32 cellular contexts compared by ENCODE assay signal in the genomic region with DNA sequence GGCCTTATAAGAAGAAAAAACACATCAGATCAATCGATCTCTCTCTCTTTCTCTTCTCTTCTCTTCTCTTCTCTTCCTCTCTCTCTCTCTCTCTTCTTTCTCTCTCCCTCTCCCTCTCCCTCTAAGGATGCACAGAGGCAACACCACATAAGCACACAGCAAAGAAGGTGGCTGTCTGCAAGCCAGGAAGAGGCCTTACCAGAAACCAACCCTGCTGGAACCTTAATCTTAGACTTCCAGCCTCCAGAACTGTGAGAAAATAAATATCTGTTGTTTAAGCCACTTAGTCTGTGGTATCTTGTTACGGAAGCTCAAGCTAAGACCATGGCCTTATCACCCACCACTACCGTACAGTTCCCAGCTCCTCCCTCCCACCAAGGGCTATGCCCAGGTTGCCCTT. TPM values are rescaled to one million over a fixed set of nuclear protein-coding genes. Genes with fewer than 3 reads are reported as not detected.
"Had no signal": no experiment of that assay in that cellular context is flagged by ENCODE, and none has a peak within 500 bp of the region (broad histone marks: within the 10 kb centered on the region; RNA-seq: fewer than 3 reads in every experiment).

No MANE protein-coding gene starts in this region.

- DNase-seq: activated CD4-positive, alpha-beta T cell treated with anti-CD3 and anti-CD28 coated beads for 4 hours; activated CD4-positive, alpha-beta T cell treated with anti-CD3 and anti-CD28 coated beads, Interleukin-2, amount 50 U/mL, for 48 hours; activated CD4-positive, CD25-positive, alpha-beta regulatory T cell; activated CD8-positive, alpha-beta memory T cell treated with anti-CD3 and anti-CD28 coated beads for 24 hours; activated effector memory CD4-positive, alpha-beta T cell treated with anti-CD3 and anti-CD28 coated beads, Interleukin-2, amount 50 U/mL, for 16 hours; activated naive CD4-positive, alpha-beta T cell treated with anti-CD3 and anti-CD28 coated beads for 36 hours; activated naive CD8-positive, alpha-beta T cell treated with anti-CD3 and anti-CD28 coated beads, Interleukin-2, amount 10 ng/mL, durations not matched to agents 7 days and 5 days; activated T-cell treated with anti-CD3 and anti-CD28 coated beads, Interleukin-2, amount 50 U/mL, for 1 hour; cortex of kidney; effector memory CD8-positive, alpha-beta T cell; gastrocnemius medialis; glutamatergic neuron; left lung; lower lobe of right lung; natural killer cell; ovary; stimulated activated CD4-positive, alpha-beta T cell treated with anti-CD3 and anti-CD28 coated beads, Interleukin-12 subunit alpha, Interleukin-12 subunit beta, amount 100 ng/mL, for 4 hours; stimulated activated CD4-positive, alpha-beta T cell treated with anti-CD3 and anti-CD28 coated beads, Interleukin-4, amount 100 ng/mL, for 1 hour; stomach; T1000; tibial artery; upper lobe of right lung had no signal

- H3K4me3 ChIP-seq: ascending aorta, gastrocnemius medialis, left lung, lower lobe of right lung, ovary, skin epidermis, stomach, tibial artery, upper lobe of right lung had no signal

- H3K4me1 Mint-ChIP-seq: activated naive CD8-positive, alpha-beta T cell treated with anti-CD3 and anti-CD28 coated beads, Interleukin-2, amount 10 ng/mL, durations not matched to agents 7 days and 5 days; brain; natural killer cell had no signal

- H3K36me3 Mint-ChIP-seq: activated naive CD8-positive, alpha-beta T cell treated with anti-CD3 and anti-CD28 coated beads, Interleukin-2, amount 10 ng/mL, durations not matched to agents 7 days and 5 days; brain; natural killer cell had no signal

- H3K9me3 ChIP-seq: ascending aorta, gastrocnemius medialis, left lung, lower lobe of right lung, neutrophil, ovary, upper lobe of right lung had no signal

- H3K4me1 ChIP-seq: ascending aorta, gastrocnemius medialis, left lung, lower lobe of right lung, stomach, tibial artery, upper lobe of right lung had no signal

- H3K27ac ChIP-seq: ascending aorta, gastrocnemius medialis, left lung, lower lobe of right lung, neutrophil, ovary, skin epidermis, stomach, tibial artery, upper lobe of right lung had no signal

- H3K27me3 Mint-ChIP-seq: effector memory CD8-positive, alpha-beta T cell; progenitor cell of endocrine pancreas had no signal

- ATAC-seq: effector memory CD8-positive, alpha-beta T cell; gastrocnemius medialis; left lung; natural killer cell; sciatic nerve had no signal

- H3K27me3 ChIP-seq: ascending aorta, gastrocnemius medialis, left lung, neutrophil, ovary, stomach, tibial artery, upper lobe of right lung had no signal

- H3K4me3 Mint-ChIP-seq: activated naive CD4-positive, alpha-beta T cell treated with anti-CD3 and anti-CD28 coated beads for 36 hours; activated naive CD8-positive, alpha-beta T cell treated with anti-CD3 and anti-CD28 coated beads, Interleukin-2, amount 10 ng/mL, durations not matched to agents 7 days and 5 days; activated T-helper 1 cell treated with anti-CD3 and anti-CD28 coated beads, Interleukin-12 subunit alpha, Interleukin-12 subunit beta, Interleukin-2, Interleukin-4 antibody, amounts not matched to agents 30 ng/mL and 10 ng/mL and 1 ng/mL, durations not matched to agents 14 hours and 24 hours and 36 hours; brain; effector memory CD8-positive, alpha-beta T cell; natural killer cell had no signal

- H3K27ac Mint-ChIP-seq: activated naive CD4-positive, alpha-beta T cell treated with anti-CD3 and anti-CD28 coated beads for 36 hours; activated naive CD8-positive, alpha-beta T cell treated with anti-CD3 and anti-CD28 coated beads, Interleukin-2, amount 10 ng/mL, durations not matched to agents 7 days and 5 days; activated T-helper 1 cell treated with anti-CD3 and anti-CD28 coated beads, Interleukin-12 subunit alpha, Interleukin-12 subunit beta, Interleukin-2, Interleukin-4 antibody, amounts not matched to agents 30 ng/mL and 10 ng/mL and 1 ng/mL, durations not matched to agents 14 hours and 24 hours and 36 hours; brain; effector memory CD8-positive, alpha-beta T cell; natural killer cell had no signal

- H3K9me3 Mint-ChIP-seq: activated naive CD8-positive, alpha-beta T cell treated with anti-CD3 and anti-CD28 coated beads, Interleukin-2, amount 10 ng/mL, durations not matched to agents 7 days and 5 days; activated T-helper 1 cell treated with anti-CD3 and anti-CD28 coated beads, Interleukin-12 subunit alpha, Interleukin-12 subunit beta, Interleukin-2, Interleukin-4 antibody, amounts not matched to agents 30 ng/mL and 10 ng/mL and 1 ng/mL, durations not matched to agents 14 hours and 24 hours and 36 hours; effector memory CD8-positive, alpha-beta T cell; natural killer cell had no signal

- H3K36me3 ChIP-seq: ascending aorta, gastrocnemius medialis, left lung, lower lobe of right lung, neutrophil, ovary, stomach, tibial artery, upper lobe of right lung had no signal

RNA-seq across cellular contexts. Expression of a gene that starts 30.0 kb away (rescaled TPM):
- total RNA-seq: activated naive CD4-positive, alpha-beta T cell treated with anti-CD3 and anti-CD28 coated beads for 36 hours; activated naive CD8-positive, alpha-beta T cell treated with anti-CD3 and anti-CD28 coated beads, Interleukin-2, amount 10 ng/mL, durations not matched to agents 7 days and 5 days; activated T-helper 1 cell treated with anti-CD3 and anti-CD28 coated beads, Interleukin-12 subunit alpha, Interleukin-12 subunit beta, Interleukin-2, Interleukin-4 antibody, amounts not matched to agents 30 ng/mL and 10 ng/mL and 1 ng/mL, durations not matched to agents 14 hours and 24 hours and 36 hours; ascending aorta; cardiac septum; left lung; progenitor cell of endocrine pancreas; renal cortical epithelial cell; T-helper 1 cell treated with Interleukin-12 subunit alpha and Interleukin-12 subunit beta and Interleukin-4 antibody, amounts not matched to agents 30 ng/mL and 1 ng/mL, for 36 hours had no signal
